9 cellular contexts compared by ENCODE assay signal in the genomic region with DNA sequence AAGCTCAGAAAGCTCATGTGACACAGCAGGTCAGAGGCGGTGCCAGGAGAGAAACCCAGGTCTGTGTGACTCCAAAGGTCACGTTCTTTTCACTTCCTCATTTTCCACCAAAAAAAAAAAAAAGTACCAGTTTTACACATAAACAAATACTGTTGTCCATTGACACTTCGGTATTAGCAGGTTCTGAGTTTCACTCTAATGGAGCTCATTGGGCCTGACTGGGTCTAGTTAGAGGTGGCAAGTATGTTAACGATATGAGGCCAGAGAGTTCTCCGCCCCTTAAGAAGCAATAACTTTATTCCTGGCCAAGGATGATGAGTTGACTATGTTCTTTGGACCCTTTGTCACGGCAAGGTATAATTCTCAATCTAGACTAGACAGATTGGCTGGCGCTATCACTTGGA. TPM values are rescaled to one million over a fixed set of nuclear protein-coding genes. Genes with fewer than 3 reads are reported as not detected.
DNase-seq lines count a peak whose midpoint lies in the region; ATAC-seq and TF ChIP-seq lines count a peak whose summit lies in the region.
"Had no signal": no experiment of that assay in that cellular context is flagged by ENCODE, and none has a peak within 500 bp of the region (broad histone marks: within the 10 kb centered on the region; RNA-seq: fewer than 3 reads in every experiment).

No MANE protein-coding gene starts in this region.

- no peak overlapping the region for H3K27ac Mint-ChIP-seq in activated T-helper 1 cell treated with anti-CD3 and anti-CD28 coated beads, Interleukin-12 subunit alpha, Interleukin-12 subunit beta, Interleukin-2, Interleukin-4 antibody, amounts not matched to agents 30 ng/mL and 10 ng/mL and 1 ng/mL, durations not matched to agents 14 hours and 24 hours and 36 hours

- H3K27me3 ChIP-seq in right atrium auricular region (no peaks in the 10 kb centered on the region), upper lobe of left lung (no peaks in the 10 kb centered on the region)

- H3K27ac ChIP-seq in right atrium auricular region (no peak overlapping the region), upper lobe of left lung (peak overlapping the region in 2 of 4 donors; percentile 13 to 66)
- H3K27ac ChIP-seq: WERI-Rb-1 had no signal

- H3K9me3 Mint-ChIP-seq in activated T-helper 1 cell treated with anti-CD3 and anti-CD28 coated beads, Interleukin-12 subunit alpha, Interleukin-12 subunit beta, Interleukin-2, Interleukin-4 antibody, amounts not matched to agents 30 ng/mL and 10 ng/mL and 1 ng/mL, durations not matched to agents 14 hours and 24 hours and 36 hours, result no peaks in the 10 kb centered on the region

- peaks cover 8% of the 10 kb centered on the region for H3K27me3 Mint-ChIP-seq in activated T-helper 1 cell treated with anti-CD3 and anti-CD28 coated beads, Interleukin-12 subunit alpha, Interleukin-12 subunit beta, Interleukin-2, Interleukin-4 antibody, amounts not matched to agents 30 ng/mL and 10 ng/mL and 1 ng/mL, durations not matched to agents 14 hours and 24 hours and 36 hours (ENCODE audit: insufficient read depth)

- H3K4me3 ChIP-seq in right atrium auricular region (no peak overlapping the region), upper lobe of left lung (no peak overlapping the region)

- intact Hi-C loops in Right ventricle myocardium inferior (cut with DNase I), result no loop called here
- intact Hi-C loops in activated T-helper 1 cell treated with anti-CD3 and anti-CD28 coated beads, Interleukin-12 subunit alpha, Interleukin-12 subunit beta, Interleukin-2, Interleukin-4 antibody, amounts not matched to agents 30 ng/mL and 10 ng/mL and 1 ng/mL, durations not matched to agents 14 hours and 24 hours and 36 hours (cut with micrococcal nuclease), result no loop called here

- ATAC-seq in Right ventricle myocardium inferior, result no peak
- peak; percentile 81 for ATAC-seq in HG03095 (IDR thresholded peaks at IDR 0.05; ENCODE audit: unreplicated experiment)
- ATAC-seq in upper lobe of left lung (ENCODE audit: low FRiP score in 2 of 2), result peak; percentile 51 to 62

- H3K4me3 Mint-ChIP-seq in activated T-helper 1 cell treated with anti-CD3 and anti-CD28 coated beads, Interleukin-12 subunit alpha, Interleukin-12 subunit beta, Interleukin-2, Interleukin-4 antibody, amounts not matched to agents 30 ng/mL and 10 ng/mL and 1 ng/mL, durations not matched to agents 14 hours and 24 hours and 36 hours, result no peak overlapping the region

- H3K4me1 Mint-ChIP-seq in activated T-helper 1 cell treated with anti-CD3 and anti-CD28 coated beads, Interleukin-12 subunit alpha, Interleukin-12 subunit beta, Interleukin-2, Interleukin-4 antibody, amounts not matched to agents 30 ng/mL and 10 ng/mL and 1 ng/mL, durations not matched to agents 14 hours and 24 hours and 36 hours (ENCODE audit: low read depth), result peaks cover 11% of the 10 kb centered on the region

- WGBS in upper lobe of left lung, 2 donors, result 69 to 82% methylated on average over 7 of the region's 7 CpGs

- TF ChIP-seq EP300 in upper lobe of left lung (IDR thresholded peaks at IDR 0.05), result peak in 1 of 4 donors; percentile 35

- no peak for TF ChIP-seq POLR2A in upper lobe of left lung (IDR thresholded peaks at IDR 0.05)

- no peaks in the 10 kb centered on the region for H3K36me3 ChIP-seq in right atrium auricular region
- H3K36me3 ChIP-seq in upper lobe of left lung, result no peaks in the 10 kb centered on the region
- H3K36me3 ChIP-seq: WERI-Rb-1 had no signal

- no peaks in the 10 kb centered on the region for H3K36me3 Mint-ChIP-seq in activated T-helper 1 cell treated with anti-CD3 and anti-CD28 coated beads, Interleukin-12 subunit alpha, Interleukin-12 subunit beta, Interleukin-2, Interleukin-4 antibody, amounts not matched to agents 30 ng/mL and 10 ng/mL and 1 ng/mL, durations not matched to agents 14 hours and 24 hours and 36 hours (ENCODE audit: low read depth)

- DNase-seq in Right ventricle myocardium inferior (ENCODE audit: missing footprints), result peak; percentile 77
- DNase-seq in right atrium auricular region (ENCODE audit: low spot score), result no peak
- DNase-seq in SKM-1 (lab: John Stamatoyannopoulos, UW; ENCODE audit: unreplicated experiment), result peak; percentile 87
- DNase-seq in upper lobe of left lung, result peak in 1 of 2 donors; percentile 64
- no peak for DNase-seq in DMS 273 (lab: John Stamatoyannopoulos, UW; ENCODE audit: unreplicated experiment)
- DNase-seq in activated naive CD4-positive, alpha-beta T cell (lab: John Stamatoyannopoulos, UW), result no peak
- DNase-seq in activated T-helper 1 cell treated with anti-CD3 and anti-CD28 coated beads, Interleukin-12 subunit alpha, Interleukin-12 subunit beta, Interleukin-2, Interleukin-4 antibody, amounts not matched to agents 30 ng/mL and 10 ng/mL and 1 ng/mL, durations not matched to agents 14 hours and 24 hours and 36 hours (ENCODE audit: low spot score), result no peak
- DNase-seq: WERI-Rb-1 had no signal

- H3K9me3 ChIP-seq in right atrium auricular region, result no peaks in the 10 kb centered on the region
- no peaks in the 10 kb centered on the region for H3K9me3 ChIP-seq in upper lobe of left lung

- H3K4me1 ChIP-seq in right atrium auricular region (no peaks in the 10 kb centered on the region), upper lobe of left lung (peaks cover 0 to 7% (median 2%) of the 10 kb centered on the region in 4 donors)

- no peak for TF ChIP-seq CTCF in right atrium auricular region (IDR thresholded peaks at IDR 0.05)
- no peak for TF ChIP-seq CTCF in upper lobe of left lung (IDR thresholded peaks at IDR 0.05)

RNA-seq across cellular contexts. Expression of a gene that starts 30.0 kb away (rescaled TPM):
- 11.7 TPM for total RNA-seq in Right ventricle myocardium inferior
- total RNA-seq in right atrium auricular region, result 10 to 100 TPM; 15.5 to 16.3 TPM
- total RNA-seq in upper lobe of left lung, result 10 to 100 TPM; 12.1 to 27.8 (median 18.3) TPM
- 28.2 and 28.4 TPM in 2 replicates for total RNA-seq in activated T-helper 1 cell treated with anti-CD3 and anti-CD28 coated beads, Interleukin-12 subunit alpha, Interleukin-12 subunit beta, Interleukin-2, Interleukin-4 antibody, amounts not matched to agents 30 ng/mL and 10 ng/mL and 1 ng/mL, durations not matched to agents 14 hours and 24 hours and 36 hours

RNA-seq across cellular contexts. Expression of a gene that starts 33.4 kb away (rescaled TPM):
- 348 TPM for total RNA-seq in Right ventricle myocardium inferior
- total RNA-seq in right atrium auricular region, result 100 to 1,000 TPM; 244 to 279 TPM
- total RNA-seq in upper lobe of left lung, result 100 to 1,000 TPM; 148 to 453 (median 419) TPM
- 416 and 426 TPM in 2 replicates for total RNA-seq in activated T-helper 1 cell treated with anti-CD3 and anti-CD28 coated beads, Interleukin-12 subunit alpha, Interleukin-12 subunit beta, Interleukin-2, Interleukin-4 antibody, amounts not matched to agents 30 ng/mL and 10 ng/mL and 1 ng/mL, durations not matched to agents 14 hours and 24 hours and 36 hours

Comparison
In these comparisons a context has a peak if more than half of its experiments do, and no peak if none do; other contexts are left out.
1. DNase-seq: peak in Right ventricle myocardium inferior (single experiment) and SKM-1 (single experiment); none in right atrium auricular region (single experiment), DMS 273 (single experiment), activated naive CD4-positive, alpha-beta T cell (0 of 4) and activated T-helper 1 cell treated with anti-CD3 and anti-CD28 coated beads, Interleukin-12 subunit alpha, Interleukin-12 subunit beta, Interleukin-2, Interleukin-4 antibody, amounts not matched to agents 30 ng/mL and 10 ng/mL and 1 ng/mL, durations not matched to agents 14 hours and 24 hours and 36 hours (single experiment).